Comparison of ENCODE assay signal across 9 cellular contexts in genomic region chr6:41733349-41733706, GRCh38. TPM values are rescaled to one million over a fixed set of nuclear protein-coding genes. Genes with fewer than 3 reads are reported as not detected.
DNase-seq lines count a peak whose midpoint lies in the region; TF ChIP-seq lines count a peak whose summit lies in the region.
"Had no signal": no experiment of that assay in that cellular context is flagged by ENCODE, and none has a peak within 500 bp of the region (broad histone marks: within the 10 kb centered on the region; RNA-seq: fewer than 3 reads in every experiment).

No MANE protein-coding gene starts in this region.

- TF ChIP-seq CTCF in right atrium auricular region (IDR thresholded peaks at IDR 0.05) (no peak), MCF 10A (IDR thresholded peaks at IDR 0.05; ENCODE audit: unreplicated experiment) (no peak), mesothelial cell of epicardium (IDR thresholded peaks at IDR 0.05; ENCODE audit: unreplicated experiment) (no peak)

- intact Hi-C loops in cardiac septum (cut with DNase I) = no loop called here
- intact Hi-C loops in MCF 10A (cut with micrococcal nuclease) = no loop called here

- no peaks in the 10 kb centered on the region for H3K36me3 ChIP-seq in right atrium auricular region

- H3K27ac Mint-ChIP-seq in MCF 10A (ENCODE audit: low read depth, unreplicated experiment) = peak overlapping the region; percentile 67
- no peak overlapping the region for H3K27ac Mint-ChIP-seq in mesothelial cell of epicardium

- CTCF ChIA-PET in MCF 10A (lab: Yijun Ruan, JAX) (interaction anchor here (0.5 to 3.4 kb wide), 15 partner anchors 9 to 670 kb away, joined by 3 to 25 read pairs (median 4); partner anchors contain the start of genes PGC and TOMM6), HEK293T (lab: Yijun Ruan, JAX) (interaction anchor here (1.4 to 2.2 kb wide), 4 partner anchors 27 to 53 kb away, joined by 5 to 8 read pairs (median 6); partner anchors contain the start of gene TOMM6)

- H3K4me1 Mint-ChIP-seq in MCF 10A (ENCODE audit: insufficient read depth, unreplicated experiment) (peaks cover 20% of the 10 kb centered on the region), mesothelial cell of epicardium (peaks cover 7% of the 10 kb centered on the region)

- no peak for DNase-seq in right atrium auricular region (ENCODE audit: low spot score)
- no peak for DNase-seq in cardiac septum (ENCODE audit: low spot score)
- peak; percentile 22 for DNase-seq in MCF 10A (ENCODE audit: unreplicated experiment)
- no peak for DNase-seq in mesothelial cell of epicardium (ENCODE audit: low spot score in 2 of 2, unreplicated experiment in 2 of 2)
- DNase-seq in central memory CD4-positive, alpha-beta T cell = no peak
- no peak for DNase-seq in HEK293T (ENCODE audit: extremely low spot score)
- DNase-seq in UCSD-AML1 (lab: John Stamatoyannopoulos, UW; ENCODE audit: unreplicated experiment) = no peak
- no peak for DNase-seq in midbrain (lab: John Stamatoyannopoulos, UW)

- no peaks in the 10 kb centered on the region for H3K27me3 Mint-ChIP-seq in MCF 10A (ENCODE audit: insufficient read depth, unreplicated experiment)
- H3K27me3 Mint-ChIP-seq in mesothelial cell of epicardium (ENCODE audit: low read depth) = peaks cover 25% of the 10 kb centered on the region

- no peaks in the 10 kb centered on the region for H3K9me3 Mint-ChIP-seq in MCF 10A (ENCODE audit: unreplicated experiment)
- no peaks in the 10 kb centered on the region for H3K9me3 Mint-ChIP-seq in mesothelial cell of epicardium

- POLR2A ChIA-PET in MCF 10A (lab: Yijun Ruan, JAX) (interaction anchor here (0.6 to 5.9 kb wide), 17 partner anchors 10 to 494 kb away, joined by 3 to 98 read pairs (median 4); partner anchors contain the start of genes BYSL, FRS3, MED20 and PRICKLE4), HEK293T (lab: Yijun Ruan, JAX) (interaction anchor here (1.0 to 2.2 kb wide), 3 partner anchors 28 to 317 kb away, joined by 4 to 14 read pairs (median 5); partner anchors contain the start of genes TAF8 and TOMM6)

- H3K4me3 ChIP-seq in right atrium auricular region = peak overlapping the region; percentile 97

- no peaks in the 10 kb centered on the region for H3K27me3 ChIP-seq in right atrium auricular region

- H3K4me3 Mint-ChIP-seq in MCF 10A (ENCODE audit: unreplicated experiment) (peak overlapping the region; percentile 62), mesothelial cell of epicardium (peak overlapping the region; percentile 75)

- H3K27ac ChIP-seq in right atrium auricular region = peak overlapping the region; percentile 97 to 99

- H3K4me1 ChIP-seq in right atrium auricular region = peaks cover 0 to 60% of the 10 kb centered on the region in 2 donors

- BruUV-seq in MCF 10A (replicated peaks; lab: Mats Ljungman, UMichigan) = TSS peak; percentile 57

- H3K9me3 ChIP-seq in right atrium auricular region = no peaks in the 10 kb centered on the region

- H3K36me3 Mint-ChIP-seq in MCF 10A (ENCODE audit: insufficient read depth, unreplicated experiment) = no peaks in the 10 kb centered on the region
- H3K36me3 Mint-ChIP-seq in mesothelial cell of epicardium = no peaks in the 10 kb centered on the region

TF ChIP-seq in HEK293T, 16 proteins besides CTCF, POLR2A, EP300 and RAD21:
- TF ChIP-seq FOXA1 (IDR thresholded peaks at IDR 0.05) (no peak), FOXM1 (IDR thresholded peaks at IDR 0.05; ENCODE audit: borderline replicate concordance) (no peak), ELF4 (IDR thresholded peaks at IDR 0.05) (no peak), ZNF384 (IDR thresholded peaks at IDR 0.05) (no peak), FOXK2 (IDR thresholded peaks at IDR 0.05) (no peak), LEF1 (IDR thresholded peaks at IDR 0.05; ENCODE audit: borderline replicate concordance) (no peak), HDGF (IDR thresholded peaks at IDR 0.05; ENCODE audit: borderline replicate concordance) (no peak), TARDBP (IDR thresholded peaks at IDR 0.05) (no peak), L3MBTL2 (conservative IDR thresholded peaks at IDR 0.05) (no peak), SUZ12 (IDR thresholded peaks at IDR 0.05) (no peak), ARNT (IDR thresholded peaks at IDR 0.05) (no peak), SP1 (IDR thresholded peaks at IDR 0.05) (no peak), BHLHE40 (IDR thresholded peaks at IDR 0.05; ENCODE audit: borderline replicate concordance) (no peak), CTBP1 (IDR thresholded peaks at IDR 0.05; ENCODE audit: borderline replicate concordance) (no peak), NFRKB (IDR thresholded peaks at IDR 0.05) (no peak)
- TF ChIP-seq, protein P1, sequence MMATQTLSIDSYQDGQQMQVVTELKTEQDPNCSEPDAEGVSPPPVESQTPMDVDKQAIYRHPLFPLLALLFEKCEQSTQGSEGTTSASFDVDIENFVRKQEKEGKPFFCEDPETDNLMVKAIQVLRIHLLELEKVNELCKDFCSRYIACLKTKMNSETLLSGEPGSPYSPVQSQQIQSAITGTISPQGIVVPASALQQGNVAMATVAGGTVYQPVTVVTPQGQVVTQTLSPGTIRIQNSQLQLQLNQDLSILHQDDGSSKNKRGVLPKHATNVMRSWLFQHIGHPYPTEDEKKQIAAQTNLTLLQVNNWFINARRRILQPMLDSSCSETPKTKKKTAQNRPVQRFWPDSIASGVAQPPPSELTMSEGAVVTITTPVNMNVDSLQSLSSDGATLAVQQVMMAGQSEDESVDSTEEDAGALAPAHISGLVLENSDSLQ (IDR thresholded peaks at IDR 0.05) = no peak

RNA-seq across cellular contexts. Expression of gene TFEB, which starts 2.1 kb away (rescaled TPM):
- total RNA-seq in right atrium auricular region = 10 to 100 TPM; 31.5 to 35.8 TPM
- 45.6 TPM for total RNA-seq in cardiac septum
- total RNA-seq in MCF 10A (2022) = 11.8 and 16.2 TPM in 2 replicates
- total RNA-seq in mesothelial cell of epicardium = 3.2 to 4.4 TPM (median 3.8 TPM) in 3 replicates

RNA-seq across cellular contexts. Expression of gene PGC, which starts 13.9 kb away (rescaled TPM):
- not detected for total RNA-seq in right atrium auricular region
- total RNA-seq in cardiac septum = not detected
- total RNA-seq in MCF 10A (2022) = not detected in 2 replicates
- total RNA-seq in mesothelial cell of epicardium = not detected in 3 replicates
- total RNA-seq: T-helper 2 cell treated with Interferon-gamma antibody and Interleukin-4, amounts not matched to agents 100 ng/mL and 5 ng/mL, for 36 hours had no signal

RNA-seq across cellular contexts. Expression of gene FRS3, which starts 46.4 kb away (rescaled TPM):
- 1 to 10 TPM; 2.6 to 3.4 TPM for total RNA-seq in right atrium auricular region
- 5.7 TPM for total RNA-seq in cardiac septum
- 3.9 and 5.3 TPM in 2 replicates for total RNA-seq in MCF 10A (2022)
- total RNA-seq in mesothelial cell of epicardium = 5.8 to 6.8 TPM (median 6.3 TPM) in 3 replicates

RNA-seq across cellular contexts. Expression of gene PRICKLE4, which starts 47.3 kb away (rescaled TPM):
- 1 to 10 TPM; 4.3 to 5.6 TPM for total RNA-seq in right atrium auricular region
- 1.7 TPM for total RNA-seq in cardiac septum
- 0.93 and 1.5 TPM in 2 replicates for total RNA-seq in MCF 10A (2022)
- total RNA-seq in mesothelial cell of epicardium = 4.5 to 8.1 TPM (median 6.6 TPM) in 3 replicates
- total RNA-seq: T-helper 2 cell treated with Interferon-gamma antibody and Interleukin-4, amounts not matched to agents 100 ng/mL and 5 ng/mL, for 36 hours had no signal

RNA-seq across cellular contexts. Expression of gene TOMM6, which starts 54.2 kb away (rescaled TPM):
- 100 to 1,000 TPM; 130 to 172 TPM for total RNA-seq in right atrium auricular region
- 127 TPM for total RNA-seq in cardiac septum
- 202 and 227 TPM in 2 replicates for total RNA-seq in MCF 10A (2022)
- total RNA-seq in mesothelial cell of epicardium = 151 to 168 TPM (median 158 TPM) in 3 replicates
